9 cellular contexts compared by ENCODE assay signal in the genomic region with DNA sequence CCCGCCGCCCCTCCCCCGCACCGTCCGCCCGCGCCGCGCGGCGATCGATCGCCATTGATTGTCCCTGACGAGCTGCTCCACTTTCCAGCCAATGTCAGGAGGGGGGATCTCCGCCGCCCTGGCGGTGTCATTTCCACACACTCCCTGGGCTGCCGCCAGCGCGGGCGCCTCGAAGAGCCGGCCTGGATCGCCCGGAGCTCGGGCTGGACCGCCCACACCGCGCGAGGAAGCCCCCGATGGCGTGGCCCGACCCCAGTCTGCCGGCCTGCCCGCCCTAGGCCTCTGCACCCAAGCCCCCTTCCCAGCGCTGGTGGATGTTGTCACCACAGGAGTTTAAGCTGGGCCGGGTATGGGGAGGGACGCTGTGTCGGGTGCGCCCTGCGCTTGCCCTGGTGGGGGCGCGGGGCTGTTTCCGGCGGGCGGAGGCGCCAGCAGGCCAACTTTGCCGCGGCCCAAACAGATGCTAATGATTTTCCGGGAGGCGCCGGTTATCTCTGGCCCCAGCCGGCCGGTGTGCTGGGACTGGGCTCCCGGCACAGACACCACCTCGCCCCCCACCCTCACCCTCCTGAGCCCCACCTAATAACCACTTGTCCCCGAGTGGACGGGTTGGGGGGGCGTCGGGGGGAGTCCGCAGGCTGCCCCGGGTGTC. TPM values are rescaled to one million over a fixed set of nuclear protein-coding genes. Genes with fewer than 3 reads are reported as not detected.
DNase-seq lines count a peak whose midpoint lies in the region; ATAC-seq and TF ChIP-seq lines count a peak whose summit lies in the region.
"Had no signal": no experiment of that assay in that cellular context is flagged by ENCODE, and none has a peak within 500 bp of the region (broad histone marks: within the 10 kb centered on the region; RNA-seq: fewer than 3 reads in every experiment).

No MANE protein-coding gene starts in this region.

- H2BK20ac ChIP-seq in H9 (ENCODE audit: low read depth, low read length, poor library complexity, severe bottlenecking), result no peak overlapping the region

- no peak overlapping the region for H2BK15ac ChIP-seq in H9 (ENCODE audit: low read depth, low read length)

- H3K14ac ChIP-seq in H9 (ENCODE audit: insufficient read depth, low read length), result peak overlapping the region; percentile 66; the same call in 1 of the 2 replicates

- no peaks in the 10 kb centered on the region for H3K79me1 ChIP-seq in H9 (ENCODE audit: insufficient read depth, low read depth, low read length, poor library complexity, severe bottlenecking)

- H3K9me3 Mint-ChIP-seq in H9, result no peaks in the 10 kb centered on the region; a peak in 1 of 5 replicates
- H3K9me3 Mint-ChIP-seq in stimulated activated effector memory CD8-positive, alpha-beta T cell treated with anti-CD3 and anti-CD28 coated beads, Interleukin-12 subunit alpha, Interleukin-12 subunit beta, amount 100 ng/mL, for 72 hours, result no peaks in the 10 kb centered on the region
- H3K9me3 Mint-ChIP-seq: activated naive CD4-positive, alpha-beta T cell treated with anti-CD3 and anti-CD28 coated beads, Interleukin-2, amount 50 U/mL, for 72 hours had no signal

- H3K9ac ChIP-seq in H9 (ENCODE audit: extremely low read depth, insufficient read length, low read length) (peak overlapping the region; percentile 60), liver (ENCODE audit: low read depth in 1 of 2, low read length in 2 of 2) (peak overlapping the region; percentile 34 to 65)

- no peak overlapping the region for H3T11ph ChIP-seq in H9 (ENCODE audit: low read length)

- no peaks in the 10 kb centered on the region for H3K79me2 ChIP-seq in H9 (ENCODE audit: insufficient read depth, low read length)

- peak overlapping the region; percentile 55 to 74 for H3K4me3 Mint-ChIP-seq in H9
- H3K4me3 Mint-ChIP-seq in stimulated activated effector memory CD8-positive, alpha-beta T cell treated with anti-CD3 and anti-CD28 coated beads, Interleukin-12 subunit alpha, Interleukin-12 subunit beta, amount 100 ng/mL, for 72 hours, result peak overlapping the region; percentile 69

- no peak overlapping the region for H3K56ac ChIP-seq in H9 (ENCODE audit: insufficient read length, low read depth, low read length)

- ATAC-seq in stimulated activated effector memory CD8-positive, alpha-beta T cell treated with anti-CD3 and anti-CD28 coated beads, Interleukin-12 subunit alpha, Interleukin-12 subunit beta, amount 100 ng/mL, for 72 hours, result peak; percentile 58
- no peak for ATAC-seq in HG03457 (IDR thresholded peaks at IDR 0.05; ENCODE audit: unreplicated experiment)

- no CpG with 5 or more reads among the region's 62 CpGs for WGBS in H9 (ENCODE audit: extremely low coverage, insufficient read length, low lambda C conversion rate)
- WGBS in ectodermal cell, 2 experiments, result 0 to 1% methylated on average over 62 of the region's 62 CpGs
- WGBS in liver, result 1% methylated on average over 62 of the region's 62 CpGs

- TF ChIP-seq CTCF in H9 (conservative IDR thresholded peaks at IDR 0.05), result peak; percentile 32; the same call in 1 of the 3 replicates
- no peak for TF ChIP-seq CTCF in WI38 (IDR thresholded peaks at IDR 0.05; ENCODE audit: low read depth, low read length)
- peak; percentile 20 for TF ChIP-seq CTCF in liver (IDR thresholded peaks at IDR 0.05; ENCODE audit: low read depth, low read length, missing input control)

- peak overlapping the region; percentile 28 for H3K27ac ChIP-seq in H9 (ENCODE audit: insufficient read length, low read depth, low read length)
- H3K27ac ChIP-seq in ectodermal cell (ENCODE audit: insufficient read depth, low read depth, low read length, poor library complexity, severe bottlenecking), result peak overlapping the region; percentile 55
- peak overlapping the region; percentile 97 to 99 for H3K27ac ChIP-seq in liver (ENCODE audit: low read depth in 1 of 2, low read length in 2 of 2)

- no peaks in the 10 kb centered on the region for H4K20me1 ChIP-seq in H9 (ENCODE audit: control insufficient read depth, insufficient read depth, insufficient read length)

- H3K36me3 ChIP-seq in ectodermal cell (ENCODE audit: control insufficient read depth, insufficient read depth, low read length) (no peaks in the 10 kb centered on the region), liver (ENCODE audit: control insufficient read depth in 4 of 4, insufficient read depth in 3 of 4, low read depth in 1 of 4, low read length in 3 of 4) (no peaks in the 10 kb centered on the region)

- peak overlapping the region; percentile 73 to 97 (median 74); a peak in 6 of 7 replicates for H3K27ac Mint-ChIP-seq in H9
- H3K27ac Mint-ChIP-seq in stimulated activated effector memory CD8-positive, alpha-beta T cell treated with anti-CD3 and anti-CD28 coated beads, Interleukin-12 subunit alpha, Interleukin-12 subunit beta, amount 100 ng/mL, for 72 hours, result peak overlapping the region; percentile 96

- peaks cover 29% of the 10 kb centered on the region; the same call in 1 of the 2 replicates for H3K4me1 ChIP-seq in H9 (ENCODE audit: insufficient read depth, low read length)
- H3K4me1 ChIP-seq in ectodermal cell (ENCODE audit: control insufficient read depth, insufficient read depth, low read length), result peaks cover 62% of the 10 kb centered on the region
- peaks cover 31 to 69% (median 56%) of the 10 kb centered on the region in 4 donors for H3K4me1 ChIP-seq in liver (ENCODE audit: control insufficient read depth in 4 of 4, insufficient read depth in 4 of 4, low read length in 3 of 4)

- H4K91ac ChIP-seq in H9 (ENCODE audit: insufficient read length, low read depth, low read length), result peak overlapping the region; percentile 88

- H3K4me1 Mint-ChIP-seq in H9, result peaks cover 69 to 80% of the 10 kb centered on the region in 2 experiments
- H3K4me1 Mint-ChIP-seq in stimulated activated effector memory CD8-positive, alpha-beta T cell treated with anti-CD3 and anti-CD28 coated beads, Interleukin-12 subunit alpha, Interleukin-12 subunit beta, amount 100 ng/mL, for 72 hours, result peaks cover 57% of the 10 kb centered on the region

- DNase-seq in Daoy (ENCODE audit: low read depth), result peak; percentile 90
- peak; percentile 84 for DNase-seq in H9
- peak; percentile 81 for DNase-seq in NCI-H2029 (lab: John Stamatoyannopoulos, UW)
- peak in 1 of 2 donors; percentile 72 for DNase-seq in stimulated activated effector memory CD8-positive, alpha-beta T cell treated with anti-CD3 and anti-CD28 coated beads, Interleukin-12 subunit alpha, Interleukin-12 subunit beta, amount 100 ng/mL, for 72 hours (ENCODE audit: low spot score in 2 of 2)

- H2BK5ac ChIP-seq in H9 (ENCODE audit: insufficient read length, low read length), result no peak overlapping the region

- peak overlapping the region; percentile 19 for H4K5ac ChIP-seq in H9 (ENCODE audit: insufficient read length, low read depth, low read length)

- H2BK120ac ChIP-seq in H9 (ENCODE audit: low read depth, low read length, poor library complexity, severe bottlenecking), result no peak overlapping the region

- H3K23ac ChIP-seq in H9 (ENCODE audit: insufficient read length, low read depth, low read length), result no peak overlapping the region

- H3K36me3 Mint-ChIP-seq in H9 (ENCODE audit: insufficient read depth in 1 of 3, low read depth in 3 of 3), result no peaks in the 10 kb centered on the region; a peak in 2 of 7 replicates
- peaks cover 46% of the 10 kb centered on the region for H3K36me3 Mint-ChIP-seq in stimulated activated effector memory CD8-positive, alpha-beta T cell treated with anti-CD3 and anti-CD28 coated beads, Interleukin-12 subunit alpha, Interleukin-12 subunit beta, amount 100 ng/mL, for 72 hours
- H3K36me3 Mint-ChIP-seq: activated naive CD4-positive, alpha-beta T cell treated with anti-CD3 and anti-CD28 coated beads, Interleukin-2, amount 50 U/mL, for 72 hours had no signal

- peak; percentile 30 to 53 for TF ChIP-seq RAD21 in liver (IDR thresholded peaks at IDR 0.05)

- H2AFZ ChIP-seq in H9 (ENCODE audit: low read length), result no peak overlapping the region

- H3K27me3 ChIP-seq in H9 (ENCODE audit: insufficient read depth, low read length) (no peaks in the 10 kb centered on the region), ectodermal cell (ENCODE audit: control insufficient read depth, insufficient read depth, low read length, poor library complexity, severe bottlenecking) (no peaks in the 10 kb centered on the region), liver (ENCODE audit: control insufficient read depth in 4 of 4, insufficient read depth in 4 of 4, low read length in 3 of 4) (no peaks in the 10 kb centered on the region)

- no peak overlapping the region for H2AK5ac ChIP-seq in H9 (ENCODE audit: insufficient read length, low read length)

- H3K9me3 ChIP-seq in H9 (ENCODE audit: control insufficient read depth, low read depth, low read length) (no peaks in the 10 kb centered on the region), ectodermal cell (ENCODE audit: control insufficient read depth, low read length) (no peaks in the 10 kb centered on the region), liver (ENCODE audit: control insufficient read depth in 4 of 4, low read length in 3 of 4) (no peaks in the 10 kb centered on the region)

- peak overlapping the region; percentile 61 for H3K4me2 ChIP-seq in H9 (ENCODE audit: insufficient read depth, insufficient read length, low read length)

- H4K8ac ChIP-seq in H9 (replicated peaks; ENCODE audit: insufficient read length, low read depth, low read length), result no peak overlapping the region

- H3K23me2 ChIP-seq in H9 (ENCODE audit: insufficient read length, low read depth, low read length, poor library complexity, severe bottlenecking), result no peaks in the 10 kb centered on the region

- peaks cover 13% of the 10 kb centered on the region for H3K27me3 Mint-ChIP-seq in H9 (ENCODE audit: low read depth)

- H3K4ac ChIP-seq in H9 (ENCODE audit: low read depth, low read length), result no peak overlapping the region; the same call in 1 of the 2 replicates

- H3K18ac ChIP-seq in H9 (ENCODE audit: insufficient read length, low read depth, low read length), result peak overlapping the region; percentile 88

- peak overlapping the region; percentile 42 for H3K4me3 ChIP-seq in WI38 (ENCODE audit: low read depth, low read length)
- peak overlapping the region; percentile 34 for H3K4me3 ChIP-seq in ectodermal cell (ENCODE audit: insufficient read depth, low read depth, low read length)
- H3K4me3 ChIP-seq in liver (ENCODE audit: low read depth in 1 of 3, low read length in 3 of 3), result peak overlapping the region; percentile 12 to 56 (median 26)

- no peak overlapping the region for H2BK12ac ChIP-seq in H9 (ENCODE audit: insufficient read length, low read depth, low read length)

TF ChIP-seq in liver, 16 proteins besides CTCF, POLR2A, EP300 and RAD21 (continues in another document):
- TF ChIP-seq SP1 (IDR thresholded peaks at IDR 0.05) (peak; percentile 61), EGR1 (IDR thresholded peaks at IDR 0.05; ENCODE audit: low read depth in 2 of 2) (peak in 1 of 2 donors; percentile 29), RXRA (IDR thresholded peaks at IDR 0.05) (peak in 1 of 2 donors; percentile 34)

RNA-seq across cellular contexts. Expression of a gene that starts 10.6 kb away (rescaled TPM):
- total RNA-seq in Daoy (2014; rRNA removed; shearing (Covaris generic)), result 199 and 205 TPM in 2 replicates
- total RNA-seq in H9 (2021) (105 and 107 TPM in 2 replicates), liver (10 to 100 TPM; 59.1 to 78.6 TPM)
- polyA plus RNA-seq in ectodermal cell (2013, experiment 1 of 4), result 45.6 TPM
- polyA plus RNA-seq in ectodermal cell (2013, experiment 2 of 4), result 46.4 TPM
- 36.6 TPM for polyA plus RNA-seq in ectodermal cell (2013, experiment 3 of 4)
- 37.7 TPM for polyA plus RNA-seq in ectodermal cell (2013, experiment 4 of 4)
- polyA plus RNA-seq in liver, result 10 to 100 TPM; 40.6 to 70.0 TPM

Comparison
In these comparisons a context has a peak if more than half of its experiments do, and no peak if none do; other contexts are left out.
1. H3K27ac ChIP-seq: peak in every context shown above with its lines; median percentile 98 in liver; 55 in ectodermal cell; 28 in H9.